Comparison of ENCODE assay signal across 1 cellular context in genomic region chr20:44394520-44395182, GRCh38.
A peak's percentile ranks its signal among the peaks of the same experiment; 100 is the strongest.
TF ChIP-seq lines count a peak whose summit lies in the region.

No MANE protein-coding gene starts in this region.

TF ChIP-seq in HepG2, 621 proteins besides CTCF, POLR2A, EP300 and RAD21 (continued from another document and continues in another):
- TF ChIP-seq AFF4 (CRISPR knock-in tag; IDR thresholded peaks at IDR 0.05) (peak; percentile 80; the same call in 1 of the 2 replicates), ARNT (IDR thresholded peaks at IDR 0.05) (no peak), BRD4 (CRISPR knock-in tag; IDR thresholded peaks at IDR 0.05) (peak; percentile 63; the same call in 1 of the 2 replicates), MTF1 (CRISPR knock-in tag; IDR thresholded peaks at IDR 0.05) (peak; percentile 85; the same call in 1 of the 2 replicates), SMAD3 (CRISPR knock-in tag; IDR thresholded peaks at IDR 0.05) (peak; percentile 99), TAF15 (IDR thresholded peaks at IDR 0.05; ENCODE audit: low read depth, low read length, poor library complexity, severe bottlenecking) (no peak), GATAD2A (CRISPR knock-in tag; IDR thresholded peaks at IDR 0.05) (peak; percentile 100), TGIF2 (CRISPR knock-in tag; IDR thresholded peaks at IDR 0.05) (peak; percentile 90), TOPORS (CRISPR knock-in tag; IDR thresholded peaks at IDR 0.05) (peak; percentile 96), NR2C2 (CRISPR knock-in tag; IDR thresholded peaks at IDR 0.05; ENCODE audit: borderline replicate concordance) (peak; percentile 91), ZFP90 (CRISPR knock-in tag; IDR thresholded peaks at IDR 0.05; ENCODE audit: borderline replicate concordance) (0 out of 2 replicates have a peak, but pooled peaks have one; percentile 97), AKAP8 (CRISPR knock-in tag; IDR thresholded peaks at IDR 0.05) (peak; percentile 97), ZNF580 (CRISPR knock-in tag; IDR thresholded peaks at IDR 0.05; ENCODE audit: borderline replicate concordance, low read depth) (peak; percentile 99; the same call in 1 of the 2 replicates), ETV6 (CRISPR knock-in tag; conservative IDR thresholded peaks at IDR 0.05) (peak; percentile 87; the same call in 1 of the 2 replicates), ZC3H13 (CRISPR knock-in tag; IDR thresholded peaks at IDR 0.05) (peak; percentile 93), NCOA5 (CRISPR knock-in tag; IDR thresholded peaks at IDR 0.05) (0 out of 2 replicates have a peak, but pooled peaks have one; percentile 22), ZNF335 (CRISPR knock-in tag; IDR thresholded peaks at IDR 0.05) (no peak; the same call in 1 of the 2 replicates), EZH2 (conservative IDR thresholded peaks at IDR 0.05; ENCODE audit: low read depth, low read length) (no peak), ZSCAN9 (CRISPR knock-in tag; IDR thresholded peaks at IDR 0.05; ENCODE audit: borderline replicate concordance) (peak; percentile 98), ZNF768 (CRISPR knock-in tag; IDR thresholded peaks at IDR 0.05) (peak; percentile 62; the same call in 1 of the 2 replicates), ZNF674 (CRISPR knock-in tag; IDR thresholded peaks at IDR 0.05; ENCODE audit: low read depth) (peak; percentile 86; the same call in 1 of the 2 replicates), RXRA (CRISPR knock-in tag; IDR thresholded peaks at IDR 0.05) (peak; percentile 99), ATF5 (CRISPR knock-in tag; IDR thresholded peaks at IDR 0.05; ENCODE audit: low read depth) (peak; percentile 43; the same call in 1 of the 2 replicates), ZKSCAN8 (CRISPR knock-in tag; IDR thresholded peaks at IDR 0.05; ENCODE audit: borderline replicate concordance) (peak; percentile 98), RELA (CRISPR knock-in tag; IDR thresholded peaks at IDR 0.05) (peak; percentile 87; the same call in 1 of the 2 replicates), E2F1 (CRISPR knock-in tag; IDR thresholded peaks at IDR 0.05) (no peak; the same call in 1 of the 2 replicates), TAF1 (CRISPR knock-in tag; IDR thresholded peaks at IDR 0.05) (no peak; the same call in 1 of the 2 replicates), GMEB2 (CRISPR knock-in tag; IDR thresholded peaks at IDR 0.05; ENCODE audit: low read depth) (peak; percentile 51; the same call in 1 of the 2 replicates), MBD4 (IDR thresholded peaks at IDR 0.05; ENCODE audit: borderline replicate concordance, low read length) (peak; percentile 98; the same call in 1 of the 2 replicates), ZNF354B (CRISPR knock-in tag; IDR thresholded peaks at IDR 0.05) (no peak), HNRNPK (IDR thresholded peaks at IDR 0.05; ENCODE audit: low read depth, low read length, poor library complexity, severe bottlenecking) (no peak), ZNF550 (CRISPR knock-in tag; IDR thresholded peaks at IDR 0.05; ENCODE audit: borderline replicate concordance) (no peak), ZBTB38 (CRISPR knock-in tag; IDR thresholded peaks at IDR 0.05) (peak; percentile 82), KLF16 (CRISPR knock-in tag; IDR thresholded peaks at IDR 0.05) (peak in 1 of 2 experiments; percentile 100; a peak in 2 of 4 replicates)
- TF ChIP-seq, protein P1, sequence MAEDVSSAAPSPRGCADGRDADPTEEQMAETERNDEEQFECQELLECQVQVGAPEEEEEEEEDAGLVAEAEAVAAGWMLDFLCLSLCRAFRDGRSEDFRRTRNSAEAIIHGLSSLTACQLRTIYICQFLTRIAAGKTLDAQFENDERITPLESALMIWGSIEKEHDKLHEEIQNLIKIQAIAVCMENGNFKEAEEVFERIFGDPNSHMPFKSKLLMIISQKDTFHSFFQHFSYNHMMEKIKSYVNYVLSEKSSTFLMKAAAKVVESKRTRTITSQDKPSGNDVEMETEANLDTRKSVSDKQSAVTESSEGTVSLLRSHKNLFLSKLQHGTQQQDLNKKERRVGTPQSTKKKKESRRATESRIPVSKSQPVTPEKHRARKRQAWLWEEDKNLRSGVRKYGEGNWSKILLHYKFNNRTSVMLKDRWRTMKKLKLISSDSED (CRISPR knock-in tag; IDR thresholded peaks at IDR 0.05) = no peak
- TF ChIP-seq, protein P2, sequence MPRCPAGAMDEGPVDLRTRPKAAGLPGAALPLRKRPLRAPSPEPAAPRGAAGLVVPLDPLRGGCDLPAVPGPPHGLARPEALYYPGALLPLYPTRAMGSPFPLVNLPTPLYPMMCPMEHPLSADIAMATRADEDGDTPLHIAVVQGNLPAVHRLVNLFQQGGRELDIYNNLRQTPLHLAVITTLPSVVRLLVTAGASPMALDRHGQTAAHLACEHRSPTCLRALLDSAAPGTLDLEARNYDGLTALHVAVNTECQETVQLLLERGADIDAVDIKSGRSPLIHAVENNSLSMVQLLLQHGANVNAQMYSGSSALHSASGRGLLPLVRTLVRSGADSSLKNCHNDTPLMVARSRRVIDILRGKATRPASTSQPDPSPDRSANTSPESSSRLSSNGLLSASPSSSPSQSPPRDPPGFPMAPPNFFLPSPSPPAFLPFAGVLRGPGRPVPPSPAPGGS (CRISPR knock-in tag; IDR thresholded peaks at IDR 0.05) = peak; percentile 84; the same call in 1 of the 2 replicates
- TF ChIP-seq, protein P3, sequence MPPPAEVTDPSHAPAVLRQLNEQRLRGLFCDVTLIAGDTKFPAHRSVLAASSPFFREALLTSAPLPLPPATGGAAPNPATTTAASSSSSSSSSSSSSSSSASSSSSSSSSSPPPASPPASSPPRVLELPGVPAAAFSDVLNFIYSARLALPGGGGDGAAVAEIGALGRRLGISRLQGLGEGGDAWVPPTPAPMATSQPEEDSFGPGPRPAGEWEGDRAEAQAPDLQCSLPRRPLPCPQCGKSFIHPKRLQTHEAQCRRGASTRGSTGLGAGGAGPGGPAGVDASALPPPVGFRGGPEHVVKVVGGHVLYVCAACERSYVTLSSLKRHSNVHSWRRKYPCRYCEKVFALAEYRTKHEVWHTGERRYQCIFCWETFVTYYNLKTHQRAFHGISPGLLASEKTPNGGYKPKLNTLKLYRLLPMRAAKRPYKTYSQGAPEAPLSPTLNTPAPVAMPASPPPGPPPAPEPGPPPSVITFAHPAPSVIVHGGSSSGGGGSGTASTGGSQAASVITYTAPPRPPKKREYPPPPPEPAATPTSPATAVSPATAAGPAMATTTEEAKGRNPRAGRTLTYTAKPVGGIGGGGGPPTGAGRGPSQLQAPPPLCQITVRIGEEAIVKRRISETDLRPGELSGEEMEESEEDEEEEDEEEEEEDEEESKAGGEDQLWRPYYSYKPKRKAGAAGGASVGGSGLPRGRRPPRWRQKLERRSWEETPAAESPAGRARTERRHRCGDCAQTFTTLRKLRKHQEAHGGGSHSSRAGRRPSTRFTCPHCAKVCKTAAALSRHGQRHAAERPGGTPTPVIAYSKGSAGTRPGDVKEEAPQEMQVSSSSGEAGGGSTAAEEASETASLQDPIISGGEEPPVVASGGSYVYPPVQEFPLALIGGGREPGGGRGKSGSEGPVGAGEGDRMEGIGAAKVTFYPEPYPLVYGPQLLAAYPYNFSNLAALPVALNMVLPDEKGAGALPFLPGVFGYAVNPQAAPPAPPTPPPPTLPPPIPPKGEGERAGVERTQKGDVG (CRISPR knock-in tag; IDR thresholded peaks at IDR 0.05; ENCODE audit: borderline replicate concordance) = peak; percentile 91; the same call in 1 of the 2 replicates
- TF ChIP-seq, protein P4, sequence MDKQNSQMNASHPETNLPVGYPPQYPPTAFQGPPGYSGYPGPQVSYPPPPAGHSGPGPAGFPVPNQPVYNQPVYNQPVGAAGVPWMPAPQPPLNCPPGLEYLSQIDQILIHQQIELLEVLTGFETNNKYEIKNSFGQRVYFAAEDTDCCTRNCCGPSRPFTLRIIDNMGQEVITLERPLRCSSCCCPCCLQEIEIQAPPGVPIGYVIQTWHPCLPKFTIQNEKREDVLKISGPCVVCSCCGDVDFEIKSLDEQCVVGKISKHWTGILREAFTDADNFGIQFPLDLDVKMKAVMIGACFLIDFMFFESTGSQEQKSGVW (CRISPR knock-in tag; IDR thresholded peaks at IDR 0.05; ENCODE audit: borderline replicate concordance) = no peak; the same call in 1 of the 2 replicates
- TF ChIP-seq, protein P5, sequence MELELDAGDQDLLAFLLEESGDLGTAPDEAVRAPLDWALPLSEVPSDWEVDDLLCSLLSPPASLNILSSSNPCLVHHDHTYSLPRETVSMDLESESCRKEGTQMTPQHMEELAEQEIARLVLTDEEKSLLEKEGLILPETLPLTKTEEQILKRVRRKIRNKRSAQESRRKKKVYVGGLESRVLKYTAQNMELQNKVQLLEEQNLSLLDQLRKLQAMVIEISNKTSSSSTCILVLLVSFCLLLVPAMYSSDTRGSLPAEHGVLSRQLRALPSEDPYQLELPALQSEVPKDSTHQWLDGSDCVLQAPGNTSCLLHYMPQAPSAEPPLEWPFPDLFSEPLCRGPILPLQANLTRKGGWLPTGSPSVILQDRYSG (CRISPR knock-in tag; IDR thresholded peaks at IDR 0.05) = no peak
- TF ChIP-seq, protein P6, sequence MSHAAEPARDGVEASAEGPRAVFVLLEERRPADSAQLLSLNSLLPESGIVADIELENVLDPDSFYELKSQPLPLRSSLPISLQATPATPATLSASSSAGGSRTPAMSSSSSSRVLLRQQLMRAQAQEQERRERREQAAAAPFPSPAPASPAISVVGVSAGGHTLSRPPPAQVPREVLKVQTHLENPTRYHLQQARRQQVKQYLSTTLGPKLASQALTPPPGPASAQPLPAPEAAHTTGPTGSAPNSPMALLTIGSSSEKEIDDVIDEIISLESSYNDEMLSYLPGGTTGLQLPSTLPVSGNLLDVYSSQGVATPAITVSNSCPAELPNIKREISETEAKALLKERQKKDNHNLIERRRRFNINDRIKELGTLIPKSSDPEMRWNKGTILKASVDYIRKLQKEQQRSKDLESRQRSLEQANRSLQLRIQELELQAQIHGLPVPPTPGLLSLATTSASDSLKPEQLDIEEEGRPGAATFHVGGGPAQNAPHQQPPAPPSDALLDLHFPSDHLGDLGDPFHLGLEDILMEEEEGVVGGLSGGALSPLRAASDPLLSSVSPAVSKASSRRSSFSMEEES (CRISPR knock-in tag; IDR thresholded peaks at IDR 0.05) = peak; percentile 93
- TF ChIP-seq, protein P7, sequence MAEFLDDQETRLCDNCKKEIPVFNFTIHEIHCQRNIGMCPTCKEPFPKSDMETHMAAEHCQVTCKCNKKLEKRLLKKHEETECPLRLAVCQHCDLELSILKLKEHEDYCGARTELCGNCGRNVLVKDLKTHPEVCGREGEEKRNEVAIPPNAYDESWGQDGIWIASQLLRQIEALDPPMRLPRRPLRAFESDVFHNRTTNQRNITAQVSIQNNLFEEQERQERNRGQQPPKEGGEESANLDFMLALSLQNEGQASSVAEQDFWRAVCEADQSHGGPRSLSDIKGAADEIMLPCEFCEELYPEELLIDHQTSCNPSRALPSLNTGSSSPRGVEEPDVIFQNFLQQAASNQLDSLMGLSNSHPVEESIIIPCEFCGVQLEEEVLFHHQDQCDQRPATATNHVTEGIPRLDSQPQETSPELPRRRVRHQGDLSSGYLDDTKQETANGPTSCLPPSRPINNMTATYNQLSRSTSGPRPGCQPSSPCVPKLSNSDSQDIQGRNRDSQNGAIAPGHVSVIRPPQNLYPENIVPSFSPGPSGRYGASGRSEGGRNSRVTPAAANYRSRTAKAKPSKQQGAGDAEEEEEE (CRISPR knock-in tag; IDR thresholded peaks at IDR 0.05; ENCODE audit: borderline replicate concordance) = peak; percentile 96
